33 cellular contexts compared by ENCODE assay signal in the genomic region with DNA sequence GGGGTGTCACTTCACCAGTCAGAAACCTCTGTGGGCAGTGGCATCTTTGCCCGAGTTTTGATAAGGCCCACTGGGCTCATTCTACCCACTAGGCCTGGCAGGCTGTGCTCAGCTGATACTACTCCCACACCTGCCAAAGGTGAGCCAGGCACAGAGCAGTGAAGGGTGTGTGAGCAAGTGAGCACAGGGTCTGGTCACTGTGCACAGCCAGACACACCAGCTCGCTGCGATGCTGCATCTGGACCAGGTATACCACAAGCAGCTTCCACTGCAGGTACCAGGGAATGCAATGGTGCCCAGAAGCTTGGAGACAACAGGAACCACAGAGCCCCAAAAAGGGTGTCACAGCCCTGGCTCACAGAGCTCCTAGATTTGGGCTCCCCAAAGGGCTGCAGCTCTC. TPM values are rescaled to one million over a fixed set of nuclear protein-coding genes. Genes with fewer than 3 reads are reported as not detected.
"Had no signal": no experiment of that assay in that cellular context is flagged by ENCODE, and none has a peak within 500 bp of the region (broad histone marks: within the 10 kb centered on the region; RNA-seq: fewer than 3 reads in every experiment).

No MANE protein-coding gene starts in this region.

- H3K9ac ChIP-seq: parathyroid adenoma had no signal

- ATAC-seq: naive thymus-derived CD8-positive, alpha-beta T cell; natural killer cell treated with Interleukin-12 subunit alpha and Interleukin-12 subunit beta and Interleukin-15 and Interleukin-18, amount 100 ng/mL, for 72 hours; psoas muscle; right cardiac atrium; stimulated activated naive CD8-positive, alpha-beta T cell treated with anti-CD3 and anti-CD28 coated beads, Interleukin-15, Interleukin-2, amounts not matched to agents 100 U/mL and 50 U/mL, for 24 hours had no signal

- H3K4me1 ChIP-seq: parathyroid adenoma, psoas muscle, right lobe of liver, spleen, suprapubic skin, testis, tibial artery, transverse colon, upper lobe of left lung, vagina had no signal

- H3K9me3 Mint-ChIP-seq: nephron progenitor cell; neural crest cell; stimulated activated memory B cell treated with anti-CD40 and anti-IgM and Interleukin-4, amounts not matched to agents 10 μg/mL and 1 μg/mL and 100 μg/mL, for 72 hours; stimulated activated naive CD8-positive, alpha-beta T cell treated with anti-CD3 and anti-CD28 coated beads, Interleukin-15, amount 100 ng/mL, for 72 hours had no signal

- H3K4me2 ChIP-seq: smooth muscle cell had no signal

- FAIRE-seq: urothelium cell line had no signal

- H2AFZ ChIP-seq: parathyroid adenoma had no signal

- H3K9me3 ChIP-seq: ovary, psoas muscle, right lobe of liver, suprapubic skin, testis, tibial artery, transverse colon, upper lobe of left lung, vagina had no signal

- H3K36me3 ChIP-seq: ovary, right lobe of liver, spleen, suprapubic skin, tibial artery, transverse colon, upper lobe of left lung, vagina had no signal

- H3K4me3 ChIP-seq: ovary, psoas muscle, right lobe of liver, skin epidermis, smooth muscle cell, spleen, suprapubic skin, testis, tibial artery, transverse colon, upper lobe of left lung, vagina had no signal

- DNase-seq: naive thymus-derived CD8-positive, alpha-beta T cell; nephron progenitor cell; occipital lobe; ovary; psoas muscle; right cardiac atrium; right lobe of liver; spleen; stimulated activated CD4-positive, alpha-beta T cell treated with anti-CD3 and anti-CD28 coated beads, Interleukin-12 subunit alpha, Interleukin-12 subunit beta, amount 100 ng/mL, for 4 hours; stimulated activated CD4-positive, alpha-beta T cell treated with anti-CD3 and anti-CD28 coated beads, Interleukin-1b, Interleukin-23, amount 100 ng/mL, for 48 hours; stimulated activated CD4-positive, alpha-beta T cell treated with anti-CD3 and anti-CD28 coated beads, Interleukin-4, amount 100 ng/mL, for 1 hour; stimulated activated CD4-positive, alpha-beta T cell treated with anti-CD3 and anti-CD28 coated beads, Interleukin-4, amount 100 ng/mL, for 4 hours; stimulated activated CD8-positive, alpha-beta memory T cell treated with anti-CD3 and anti-CD28 coated beads, Interleukin-4, amount 100 ng/mL, for 48 hours; stimulated activated naive CD4-positive, alpha-beta T cell; stimulated activated naive CD8-positive, alpha-beta T cell treated with anti-CD3 and anti-CD28 coated beads, Interleukin-15, amount 100 ng/mL, for 72 hours; stimulated activated naive CD8-positive, alpha-beta T cell treated with anti-CD3 and anti-CD28 coated beads, Interleukin-15, Interleukin-2, amounts not matched to agents 100 U/mL and 50 U/mL, for 24 hours; substantia nigra; testis; tibial artery; transverse colon; upper lobe of left lung had no signal

- H3K36me3 Mint-ChIP-seq: naive thymus-derived CD8-positive, alpha-beta T cell; natural killer cell treated with Interleukin-12 subunit alpha and Interleukin-12 subunit beta and Interleukin-15 and Interleukin-18, amount 100 ng/mL, for 72 hours; stimulated activated memory B cell treated with anti-CD40 and anti-IgM and Interleukin-4, amounts not matched to agents 10 μg/mL and 1 μg/mL and 100 μg/mL, for 72 hours had no signal

- H3K4me1 Mint-ChIP-seq: naive thymus-derived CD8-positive, alpha-beta T cell; nephron progenitor cell; stimulated activated memory B cell treated with anti-CD40 and anti-IgM and Interleukin-4, amounts not matched to agents 10 μg/mL and 1 μg/mL and 100 μg/mL, for 72 hours; stimulated activated naive CD8-positive, alpha-beta T cell treated with anti-CD3 and anti-CD28 coated beads, Interleukin-15, amount 100 ng/mL, for 72 hours had no signal

- H3K27ac Mint-ChIP-seq: natural killer cell treated with Interleukin-12 subunit alpha and Interleukin-12 subunit beta and Interleukin-15 and Interleukin-18, amount 100 ng/mL, for 72 hours; nephron progenitor cell; progenitor cell of endocrine pancreas; stimulated activated memory B cell treated with anti-CD40 and anti-IgM and Interleukin-4, amounts not matched to agents 10 μg/mL and 1 μg/mL and 100 μg/mL, for 72 hours; stimulated activated naive CD8-positive, alpha-beta T cell treated with anti-CD3 and anti-CD28 coated beads, Interleukin-15, amount 100 ng/mL, for 72 hours had no signal

- H3K4me3 Mint-ChIP-seq: naive thymus-derived CD8-positive, alpha-beta T cell; natural killer cell treated with Interleukin-12 subunit alpha and Interleukin-12 subunit beta and Interleukin-15 and Interleukin-18, amount 100 ng/mL, for 72 hours; nephron progenitor cell; neural crest cell; stimulated activated memory B cell treated with anti-CD40 and anti-IgM and Interleukin-4, amounts not matched to agents 10 μg/mL and 1 μg/mL and 100 μg/mL, for 72 hours; stimulated activated naive CD8-positive, alpha-beta T cell treated with anti-CD3 and anti-CD28 coated beads, Interleukin-15, amount 100 ng/mL, for 72 hours had no signal

- H3K27ac ChIP-seq: ovary, parathyroid adenoma, psoas muscle, right lobe of liver, skin epidermis, spleen, suprapubic skin, testis, tibial artery, transverse colon, upper lobe of left lung, vagina had no signal

- H3K27me3 Mint-ChIP-seq: natural killer cell treated with Interleukin-12 subunit alpha and Interleukin-12 subunit beta and Interleukin-15 and Interleukin-18, amount 100 ng/mL, for 72 hours; stimulated activated memory B cell treated with anti-CD40 and anti-IgM and Interleukin-4, amounts not matched to agents 10 μg/mL and 1 μg/mL and 100 μg/mL, for 72 hours; stimulated activated naive CD8-positive, alpha-beta T cell treated with anti-CD3 and anti-CD28 coated beads, Interleukin-15, amount 100 ng/mL, for 72 hours had no signal

- H3K27me3 ChIP-seq: ovary, right lobe of liver, spleen, suprapubic skin, testis, tibial artery, transverse colon, upper lobe of left lung, vagina had no signal

RNA-seq across cellular contexts. Expression of a gene that starts 40.6 kb away (rescaled TPM):
- total RNA-seq: naive thymus-derived CD8-positive, alpha-beta T cell; natural killer cell treated with Interleukin-12 subunit alpha and Interleukin-12 subunit beta and Interleukin-15 and Interleukin-18, amount 100 ng/mL, for 72 hours; osteoblast; psoas muscle; smooth muscle cell; upper lobe of left lung; ureter; vagina had no signal
- polyA plus RNA-seq: naive thymus-derived CD8-positive, alpha-beta T cell; smooth muscle cell had no signal
